Comparison of ENCODE assay signal across 8 cellular contexts in the genomic region with DNA sequence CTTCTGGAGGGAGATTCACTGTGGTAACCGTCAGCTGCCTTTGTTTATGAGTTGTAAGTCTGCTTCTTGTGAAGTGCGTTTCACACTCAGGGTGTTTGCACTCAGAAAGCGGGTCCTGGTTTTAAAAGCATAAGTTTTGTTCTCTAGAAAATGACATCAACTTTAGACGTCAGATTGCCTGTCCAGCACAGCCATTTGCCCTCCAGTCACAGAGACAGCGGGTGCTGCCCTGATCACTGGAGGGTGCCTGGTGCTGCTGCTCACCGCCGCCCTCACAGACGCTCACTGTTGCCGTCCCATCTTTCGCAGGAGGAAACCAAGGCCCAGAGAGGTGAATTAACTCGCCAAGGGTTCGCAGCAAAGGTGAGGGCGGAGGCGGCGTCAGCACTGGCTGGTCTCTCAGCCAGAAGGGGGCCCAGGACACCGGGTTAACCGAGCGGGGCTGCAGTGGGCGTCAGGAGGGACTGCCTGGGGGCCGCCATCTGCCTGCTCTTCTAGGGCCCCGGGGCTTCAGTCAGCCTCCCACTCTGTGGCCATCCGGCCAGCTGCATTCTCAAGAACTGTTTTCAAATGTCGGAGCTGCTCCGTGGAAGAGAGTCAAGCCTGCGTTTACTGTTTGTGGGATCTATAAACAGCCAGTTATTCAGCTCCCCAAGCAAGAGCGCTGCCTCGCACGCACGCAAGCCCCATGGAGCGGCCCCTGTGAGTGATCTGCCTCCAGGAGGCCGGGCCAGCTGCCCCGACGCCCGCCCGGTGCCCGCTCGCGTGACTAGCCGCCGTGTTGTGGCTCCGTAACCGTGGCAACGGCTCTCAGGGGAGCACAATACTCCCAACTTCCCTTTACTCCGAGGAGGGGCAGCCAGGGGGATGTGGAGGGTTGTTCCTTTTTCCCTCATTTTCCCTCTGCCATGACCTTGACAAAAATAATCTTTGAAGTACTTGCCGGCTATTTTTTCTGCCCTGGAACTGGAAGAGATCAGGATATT. TPM values are rescaled to one million over a fixed set of nuclear protein-coding genes. Genes with fewer than 3 reads are reported as not detected.
A peak's percentile ranks its signal among the peaks of the same experiment; 100 is the strongest.
DNase-seq lines count a peak whose midpoint lies in the region; ATAC-seq and TF ChIP-seq lines count a peak whose summit lies in the region.

No MANE protein-coding gene starts in this region.

- H3K4me1 ChIP-seq in vagina: peaks cover 47% of the 10 kb centered on the region

- H3K27ac ChIP-seq in vagina: peak overlapping the region; percentile 87

- no peaks in the 10 kb centered on the region for H3K9me3 ChIP-seq in vagina

- H3K27me3 ChIP-seq in vagina: no peaks in the 10 kb centered on the region

- H3K4me3 ChIP-seq in vagina: peak overlapping the region; percentile 18 to 23

- TF ChIP-seq CTCF in omental fat pad (IDR thresholded peaks at IDR 0.05) (no peak), vagina (IDR thresholded peaks at IDR 0.05) (no peak)

- intact Hi-C loops in vagina (cut with DNase I): no loop called here

- no peaks in the 10 kb centered on the region for H3K36me3 ChIP-seq in vagina

- ATAC-seq in GM19324 (IDR thresholded peaks at IDR 0.05; ENCODE audit: low FRiP score, unreplicated experiment) (peak; percentile 61), HG03280 (IDR thresholded peaks at IDR 0.05; ENCODE audit: unreplicated experiment) (peak; percentile 82), omental fat pad (ENCODE audit: low FRiP score) (peak; percentile 89)

- DNase-seq in CMK (ENCODE audit: low read depth): peak; percentile 94
- peak; percentile 73 for DNase-seq in NCI-H2227 treated with DMSO at 0.1 percent for 48 hours (lab: John Stamatoyannopoulos, UW)
- DNase-seq in activated CD8-positive, alpha-beta memory T cell treated with anti-CD3 and anti-CD28 coated beads, Interleukin-2, amount 50 U/mL, for 4 hours: peak; percentile 15
- peak; percentile 99 for DNase-seq in foreskin melanocyte
- DNase-seq in omental fat pad (ENCODE audit: low spot score): peak; percentile 63
- DNase-seq in vagina (ENCODE audit: extremely low spot score in 2 of 2): peak; percentile 70 to 85

- no peak for TF ChIP-seq POLR2A in vagina (IDR thresholded peaks at IDR 0.05)

RNA-seq across cellular contexts. Expression of a gene that starts 43.4 kb away (rescaled TPM):
- total RNA-seq in omental fat pad (10 to 100 TPM; 46.0 to 56.1 (median 49.5) TPM), vagina (67.5 TPM)

Comparison
In these comparisons a context has a peak if more than half of its experiments do, and no peak if none do; other contexts are left out.
1. Peak in every context shown above with its lines: DNase-seq, ATAC-seq, H3K4me3 ChIP-seq and H3K27ac ChIP-seq.
2. DNase-seq: peak in every context shown above with its lines; median percentile 99 in foreskin melanocyte; 94 in CMK; 78 in vagina; 73 in NCI-H2227 treated with DMSO at 0.1 percent for 48 hours; 63 in omental fat pad; 15 in activated CD8-positive, alpha-beta memory T cell treated with anti-CD3 and anti-CD28 coated beads, Interleukin-2, amount 50 U/mL, for 4 hours.